Comparison of ENCODE assay signal across 10 cellular contexts in the genomic region with DNA sequence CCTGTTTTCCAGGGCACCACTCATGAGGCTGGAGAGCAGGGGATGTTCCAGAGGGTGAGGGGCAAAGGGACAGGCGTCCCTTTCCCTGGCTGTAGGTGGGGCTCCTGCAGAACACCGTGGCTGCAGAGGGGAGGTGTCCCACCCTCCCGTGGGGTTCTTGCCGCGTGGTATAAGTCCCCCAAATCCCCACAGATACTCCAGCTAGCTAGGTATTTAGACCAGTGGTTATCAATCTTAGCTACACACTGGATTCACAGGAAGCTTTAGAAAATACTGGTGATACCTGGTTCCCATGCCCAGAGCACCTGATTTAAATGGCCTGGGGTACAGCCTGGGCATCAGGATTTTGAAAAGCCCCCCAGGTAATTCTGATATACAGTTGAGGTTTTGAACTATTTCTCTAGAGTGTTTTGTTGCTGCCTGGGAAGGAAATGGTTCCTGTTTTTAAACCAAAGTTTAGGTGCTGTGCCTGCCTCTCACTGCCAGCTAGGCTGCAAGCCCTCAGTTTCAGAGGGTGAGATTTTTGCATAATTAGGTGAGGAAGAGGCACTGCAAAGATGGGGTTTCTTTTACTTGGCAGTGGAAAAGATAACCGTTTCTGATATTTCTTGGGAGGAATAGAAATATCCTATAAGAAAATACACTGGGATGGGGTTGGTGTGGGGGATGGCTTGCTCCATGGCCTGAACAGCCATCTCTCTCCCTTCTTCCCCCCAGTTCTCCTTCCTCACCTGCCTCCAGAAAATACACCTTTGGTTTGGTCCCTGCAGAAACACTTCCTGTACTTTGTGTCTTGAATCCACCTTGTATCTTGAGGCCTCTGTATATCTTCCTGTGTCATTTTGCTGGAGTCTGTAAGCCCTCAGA. TPM values are rescaled to one million over a fixed set of nuclear protein-coding genes. Genes with fewer than 3 reads are reported as not detected.
A peak's percentile ranks its signal among the peaks of the same experiment; 100 is the strongest.
DNase-seq lines count a peak whose midpoint lies in the region; ATAC-seq and TF ChIP-seq lines count a peak whose summit lies in the region.
"Had no signal": no experiment of that assay in that cellular context is flagged by ENCODE, and none has a peak within 500 bp of the region (broad histone marks: within the 10 kb centered on the region; RNA-seq: fewer than 3 reads in every experiment).

No MANE protein-coding gene starts in this region.

- H3K9me3 ChIP-seq in Peyer's patch (no peaks in the 10 kb centered on the region), esophagus muscularis mucosa (no peaks in the 10 kb centered on the region)

- H3K4me1 ChIP-seq in Peyer's patch = peaks cover 0 to 55% (median 27%) of the 10 kb centered on the region in 4 donors
- H3K4me1 ChIP-seq in esophagus muscularis mucosa = peaks cover 47 to 76% (median 68%) of the 10 kb centered on the region in 4 donors

- H3K27ac ChIP-seq in Peyer's patch (peak overlapping the region; percentile 79 to 99 (median 86)), esophagus muscularis mucosa (replicated peaks in 1 of 4) (peak overlapping the region; percentile 50 to 81 (median 78))

- H3K4me3 ChIP-seq in Peyer's patch (peak overlapping the region; percentile 64 to 90 (median 82)), esophagus muscularis mucosa (peak overlapping the region; percentile 54 to 67 (median 65))

- TF ChIP-seq POLR2A in Peyer's patch (IDR thresholded peaks at IDR 0.05) = no peak
- TF ChIP-seq POLR2A in esophagus muscularis mucosa (IDR thresholded peaks at IDR 0.05; ENCODE audit: low read depth) = no peak

- no peak for ATAC-seq in stimulated activated naive CD8-positive, alpha-beta T cell treated with anti-CD3 and anti-CD28 coated beads, Interleukin-15, Interleukin-2, amounts not matched to agents 100 U/mL and 50 U/mL, for 24 hours
- no peak for ATAC-seq in GM21390 (IDR thresholded peaks at IDR 0.05; ENCODE audit: unreplicated experiment)

- no peak for TF ChIP-seq EP300 in esophagus muscularis mucosa (IDR thresholded peaks at IDR 0.05)

- H3K36me3 ChIP-seq in Peyer's patch = no peaks in the 10 kb centered on the region
- no peaks in the 10 kb centered on the region for H3K36me3 ChIP-seq in esophagus muscularis mucosa

- no peaks in the 10 kb centered on the region for H3K27me3 ChIP-seq in Peyer's patch
- H3K27me3 ChIP-seq in esophagus muscularis mucosa = no peaks in the 10 kb centered on the region

- WGBS in esophagus muscularis mucosa = 60% methylated on average over 6 of the region's 6 CpGs

- DNase-seq in NCI-H1092 treated with DMSO at 0.1 percent for 48 hours (lab: John Stamatoyannopoulos, UW) (peak; percentile 63), NCI-H1092 (lab: John Stamatoyannopoulos, UW) (no peak), Peyer's patch (peak in 1 of 3 donors; percentile 43), esophagus muscularis mucosa (ENCODE audit: extremely low spot score) (no peak), mucosa of gallbladder (ENCODE audit: low spot score) (no peak)
- peak; percentile 24 for DNase-seq in stimulated activated naive CD8-positive, alpha-beta T cell treated with anti-CD3 and anti-CD28 coated beads, Interleukin-15, Interleukin-2, amounts not matched to agents 100 U/mL and 50 U/mL, for 24 hours
- DNase-seq in effector CD8-positive, alpha-beta T cell (lab: John Stamatoyannopoulos, UW) = no peak
- DNase-seq: aorta, trophoblast cell had no signal

- no peak for TF ChIP-seq CTCF in Peyer's patch (IDR thresholded peaks at IDR 0.05)
- no peak for TF ChIP-seq CTCF in esophagus muscularis mucosa (IDR thresholded peaks at IDR 0.05)

- intact Hi-C loops in esophagus muscularis mucosa (cut with DNase I) = no loop called here

RNA-seq across cellular contexts. Expression of a gene that starts 51.7 kb away (rescaled TPM):
- total RNA-seq in Peyer's patch (10 to 100 TPM in 2 of 4 donors, 1 to 10 TPM in 2; 7.4 to 35.5 (median 10.0) TPM), esophagus muscularis mucosa (10 to 100 TPM in 3 of 4 donors, 1 to 10 TPM in 1; 6.6 to 23.0 (median 10.5) TPM), mucosa of gallbladder (49.5 TPM)

RNA-seq across cellular contexts. Expression of a gene that starts 53.2 kb away (rescaled TPM):
- total RNA-seq in Peyer's patch (10 to 100 TPM; 20.0 to 66.0 (median 34.9) TPM), esophagus muscularis mucosa (10 to 100 TPM; 40.3 to 50.0 (median 47.9) TPM), mucosa of gallbladder (41.2 TPM)

Comparison
In these comparisons a context has a peak if more than half of its experiments do, and no peak if none do; other contexts are left out.
1. DNase-seq: peak in NCI-H1092 treated with DMSO at 0.1 percent for 48 hours (single experiment) and stimulated activated naive CD8-positive, alpha-beta T cell treated with anti-CD3 and anti-CD28 coated beads, Interleukin-15, Interleukin-2, amounts not matched to agents 100 U/mL and 50 U/mL, for 24 hours (single experiment); none in NCI-H1092 (single experiment), esophagus muscularis mucosa (single experiment), effector CD8-positive, alpha-beta T cell (single experiment) and mucosa of gallbladder (single experiment).